In the genomic region with DNA sequence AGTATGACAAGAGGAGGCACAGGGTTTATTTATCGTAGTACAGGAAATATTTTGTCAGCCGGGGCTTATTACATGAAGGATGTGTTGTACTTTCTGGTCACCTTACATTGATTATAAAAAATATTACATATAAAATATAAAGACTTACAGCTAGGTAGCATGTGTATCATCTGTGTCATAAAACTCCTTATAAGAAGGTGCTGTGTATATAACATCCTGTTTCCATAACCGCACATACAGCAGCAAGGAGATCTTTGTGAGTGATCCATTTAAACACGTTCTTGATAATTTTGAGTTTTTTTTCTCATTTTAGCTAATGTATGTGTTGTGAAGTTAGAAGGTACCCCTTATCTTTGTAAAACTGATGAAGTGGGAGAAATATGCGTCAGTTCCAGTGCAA, we compare ENCODE assay signal across 1 cellular context.
TF ChIP-seq lines count a peak whose summit lies in the region.

No MANE protein-coding gene starts in this region.

TF ChIP-seq in GM23338, 12 proteins besides CTCF, POLR2A, EP300 and RAD21 (continued from another document):
- TF ChIP-seq, protein P1, sequence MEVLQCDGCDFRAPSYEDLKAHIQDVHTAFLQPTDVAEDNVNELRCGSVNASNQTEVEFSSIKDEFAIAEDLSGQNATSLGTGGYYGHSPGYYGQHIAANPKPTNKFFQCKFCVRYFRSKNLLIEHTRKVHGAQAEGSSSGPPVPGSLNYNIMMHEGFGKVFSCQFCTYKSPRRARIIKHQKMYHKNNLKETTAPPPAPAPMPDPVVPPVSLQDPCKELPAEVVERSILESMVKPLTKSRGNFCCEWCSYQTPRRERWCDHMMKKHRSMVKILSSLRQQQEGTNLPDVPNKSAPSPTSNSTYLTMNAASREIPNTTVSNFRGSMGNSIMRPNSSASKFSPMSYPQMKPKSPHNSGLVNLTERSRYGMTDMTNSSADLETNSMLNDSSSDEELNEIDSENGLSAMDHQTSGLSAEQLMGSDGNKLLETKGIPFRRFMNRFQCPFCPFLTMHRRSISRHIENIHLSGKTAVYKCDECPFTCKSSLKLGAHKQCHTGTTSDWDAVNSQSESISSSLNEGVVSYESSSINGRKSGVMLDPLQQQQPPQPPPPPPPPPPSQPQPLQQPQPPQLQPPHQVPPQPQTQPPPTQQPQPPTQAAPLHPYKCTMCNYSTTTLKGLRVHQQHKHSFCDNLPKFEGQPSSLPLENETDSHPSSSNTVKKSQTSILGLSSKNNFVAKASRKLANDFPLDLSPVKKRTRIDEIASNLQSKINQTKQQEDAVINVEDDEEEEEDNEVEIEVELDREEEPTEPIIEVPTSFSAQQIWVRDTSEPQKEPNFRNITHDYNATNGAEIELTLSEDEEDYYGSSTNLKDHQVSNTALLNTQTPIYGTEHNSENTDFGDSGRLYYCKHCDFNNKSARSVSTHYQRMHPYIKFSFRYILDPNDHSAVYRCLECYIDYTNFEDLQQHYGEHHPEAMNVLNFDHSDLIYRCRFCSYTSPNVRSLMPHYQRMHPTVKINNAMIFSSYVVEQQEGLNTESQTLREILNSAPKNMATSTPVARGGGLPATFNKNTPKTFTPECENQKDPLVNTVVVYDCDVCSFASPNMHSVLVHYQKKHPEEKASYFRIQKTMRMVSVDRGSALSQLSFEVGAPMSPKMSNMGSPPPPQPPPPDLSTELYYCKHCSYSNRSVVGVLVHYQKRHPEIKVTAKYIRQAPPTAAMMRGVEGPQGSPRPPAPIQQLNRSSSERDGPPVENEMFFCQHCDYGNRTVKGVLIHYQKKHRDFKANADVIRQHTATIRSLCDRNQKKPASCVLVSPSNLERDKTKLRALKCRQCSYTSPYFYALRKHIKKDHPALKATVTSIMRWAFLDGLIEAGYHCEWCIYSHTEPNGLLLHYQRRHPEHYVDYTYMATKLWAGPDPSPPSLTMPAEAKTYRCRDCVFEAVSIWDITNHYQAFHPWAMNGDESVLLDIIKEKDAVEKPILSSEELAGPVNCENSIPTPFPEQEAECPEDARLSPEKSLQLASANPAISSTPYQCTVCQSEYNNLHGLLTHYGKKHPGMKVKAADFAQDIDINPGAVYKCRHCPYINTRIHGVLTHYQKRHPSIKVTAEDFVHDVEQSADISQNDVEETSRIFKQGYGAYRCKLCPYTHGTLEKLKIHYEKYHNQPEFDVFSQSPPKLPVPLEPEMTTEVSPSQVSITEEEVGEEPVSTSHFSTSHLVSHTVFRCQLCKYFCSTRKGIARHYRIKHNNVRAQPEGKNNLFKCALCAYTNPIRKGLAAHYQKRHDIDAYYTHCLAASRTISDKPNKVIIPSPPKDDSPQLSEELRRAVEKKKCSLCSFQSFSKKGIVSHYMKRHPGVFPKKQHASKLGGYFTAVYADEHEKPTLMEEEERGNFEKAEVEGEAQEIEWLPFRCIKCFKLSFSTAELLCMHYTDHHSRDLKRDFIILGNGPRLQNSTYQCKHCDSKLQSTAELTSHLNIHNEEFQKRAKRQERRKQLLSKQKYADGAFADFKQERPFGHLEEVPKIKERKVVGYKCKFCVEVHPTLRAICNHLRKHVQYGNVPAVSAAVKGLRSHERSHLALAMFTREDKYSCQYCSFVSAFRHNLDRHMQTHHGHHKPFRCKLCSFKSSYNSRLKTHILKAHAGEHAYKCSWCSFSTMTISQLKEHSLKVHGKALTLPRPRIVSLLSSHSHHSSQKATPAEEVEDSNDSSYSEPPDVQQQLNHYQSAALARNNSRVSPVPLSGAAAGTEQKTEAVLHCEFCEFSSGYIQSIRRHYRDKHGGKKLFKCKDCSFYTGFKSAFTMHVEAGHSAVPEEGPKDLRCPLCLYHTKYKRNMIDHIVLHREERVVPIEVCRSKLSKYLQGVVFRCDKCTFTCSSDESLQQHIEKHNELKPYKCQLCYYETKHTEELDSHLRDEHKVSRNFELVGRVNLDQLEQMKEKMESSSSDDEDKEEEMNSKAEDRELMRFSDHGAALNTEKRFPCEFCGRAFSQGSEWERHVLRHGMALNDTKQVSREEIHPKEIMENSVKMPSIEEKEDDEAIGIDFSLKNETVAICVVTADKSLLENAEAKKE (CRISPR knock-in tag; IDR thresholded peaks at IDR 0.05) = no peak
TF ChIP-seq in GM23338: peak in this region for 0.
